In genomic region chr17:40075216-40076100, GRCh38 we compare ENCODE assay signal across 8 cellular contexts. TPM values are rescaled to one million over a fixed set of nuclear protein-coding genes. Genes with fewer than 3 reads are reported as not detected.
A peak's percentile ranks its signal among the peaks of the same experiment; 100 is the strongest.
DNase-seq lines count a peak whose midpoint lies in the region; ATAC-seq and TF ChIP-seq lines count a peak whose summit lies in the region.

No MANE protein-coding gene starts in this region.

- no peak overlapping the region for H2AFZ ChIP-seq in hepatocyte

- H3K36me3 ChIP-seq in hepatocyte (replicated peaks; ENCODE audit: insufficient read depth, low read depth): no peaks in the 10 kb centered on the region
- peaks cover 13 to 45% (median 25%) of the 10 kb centered on the region in 4 donors for H3K36me3 ChIP-seq in sigmoid colon

- H3K9me3 ChIP-seq in hepatocyte (ENCODE audit: low read depth) (no peaks in the 10 kb centered on the region), sigmoid colon (no peaks in the 10 kb centered on the region)

- H3K27ac ChIP-seq in angular gyrus (ENCODE audit: low read depth, low read length) (peak overlapping the region; percentile 99), hepatocyte (peak overlapping the region; percentile 98), sigmoid colon (peak overlapping the region; percentile 96 to 99 (median 98))

- H3K4me1 ChIP-seq in hepatocyte (ENCODE audit: insufficient read depth): peaks cover 55% of the 10 kb centered on the region
- H3K4me1 ChIP-seq in sigmoid colon: peaks cover 0 to 75% (median 71%) of the 10 kb centered on the region in 4 donors

- H4K20me1 ChIP-seq in hepatocyte (ENCODE audit: insufficient read depth, poor library complexity, severe bottlenecking): peaks cover 3% of the 10 kb centered on the region

- H3K79me2 ChIP-seq in hepatocyte: peaks cover 52% of the 10 kb centered on the region

- 48% methylated on average over 15 of the region's 15 CpGs for WGBS in hepatocyte (ENCODE audit: low lambda C conversion rate, missing lambda C conversion rate)
- WGBS in sigmoid colon, 2 donors: 5 to 18% methylated on average over 15 of the region's 15 CpGs

- TF ChIP-seq CTCF in hepatocyte (IDR thresholded peaks at IDR 0.05; ENCODE audit: poor library complexity): peak; percentile 94
- peak; percentile 95 to 99 (median 98) for TF ChIP-seq CTCF in sigmoid colon (IDR thresholded peaks at IDR 0.05)

- peak overlapping the region; percentile 67 for H3K4me2 ChIP-seq in hepatocyte

- H3K27me3 ChIP-seq in hepatocyte: no peaks in the 10 kb centered on the region
- no peaks in the 10 kb centered on the region for H3K27me3 ChIP-seq in sigmoid colon

- intact Hi-C loops in sigmoid colon (cut with DNase I): loop anchor here (1.0 to 5.0 kb wide), 2 partner anchors 12 to 38 kb away; no protein-coding TSS in a partner anchor

- H3K4me3 ChIP-seq in hepatocyte (no peak overlapping the region), sigmoid colon (peak overlapping the region in 2 of 4 donors; percentile 27 to 28)

- no peaks in the 10 kb centered on the region for H3K9me2 ChIP-seq in hepatocyte (replicated peaks; ENCODE audit: insufficient read depth)

- peak in 2 of 4 donors; percentile 27 to 83 for TF ChIP-seq EP300 in sigmoid colon (IDR thresholded peaks at IDR 0.05)

- no peak for ATAC-seq in HG02642 (IDR thresholded peaks at IDR 0.05; ENCODE audit: poor library complexity, unreplicated experiment)
- no peak for ATAC-seq in HG02852 (IDR thresholded peaks at IDR 0.05; ENCODE audit: unreplicated experiment)

- peak; percentile 87 for DNase-seq in DMS79 (lab: John Stamatoyannopoulos, UW)
- peak; percentile 91 for DNase-seq in LHCN-M2 (ENCODE audit: low read depth)
- peak in 4 of 5 donors; percentile 47 to 64 (median 58) for DNase-seq in T-helper 1 cell
- peak; percentile 84 for DNase-seq in hepatocyte (ENCODE audit: low spot score)
- DNase-seq in sigmoid colon: peak; percentile 95

- no peak for TF ChIP-seq POLR2A in sigmoid colon (IDR thresholded peaks at IDR 0.05)

RNA-seq across cellular contexts. Expression of gene THRA, which starts 12.7 kb away (rescaled TPM):
- total RNA-seq in LHCN-M2 (2014; rRNA removed) (22.3 and 32.5 TPM in 2 replicates), hepatocyte (35.3 and 40.2 TPM in 2 replicates), sigmoid colon (10 to 100 TPM; 78.8 to 86.1 (median 83.8) TPM)
- polyA plus RNA-seq in LHCN-M2 (2012): 26.6 TPM
- polyA plus RNA-seq in hepatocyte (20.7 and 22.5 TPM in 2 replicates), sigmoid colon (10 to 100 TPM; 25.4 to 35.4 (median 25.8) TPM)

RNA-seq across cellular contexts. Expression of gene MED24, which starts 21.2 kb away (rescaled TPM):
- 52.9 and 65.1 TPM in 2 replicates for total RNA-seq in LHCN-M2 (2014; rRNA removed)
- polyA plus RNA-seq in LHCN-M2 (2012): 36.8 TPM
- total RNA-seq in hepatocyte: 55.7 and 66.8 TPM in 2 replicates
- polyA plus RNA-seq in hepatocyte: 69.8 and 69.9 TPM in 2 replicates
- total RNA-seq in sigmoid colon: 10 to 100 TPM; 27.3 to 64.8 (median 31.7) TPM
- polyA plus RNA-seq in sigmoid colon: 10 to 100 TPM; 19.2 to 83.0 (median 29.1) TPM

RNA-seq across cellular contexts. Expression of gene NR1D1, which starts 24.9 kb away (rescaled TPM):
- total RNA-seq in LHCN-M2 (2014; rRNA removed): 1.5 and 3.4 TPM in 2 replicates
- polyA plus RNA-seq in LHCN-M2 (2012): 3.6 TPM
- total RNA-seq in hepatocyte: 2.3 and 3.0 TPM in 2 replicates
- polyA plus RNA-seq in hepatocyte: 6.9 and 7.1 TPM in 2 replicates
- 10 to 100 TPM in 3 of 4 donors, 1 to 10 TPM in 1; 4.1 to 12.8 (median 11.9) TPM for total RNA-seq in sigmoid colon
- polyA plus RNA-seq in sigmoid colon: 10 to 100 TPM in 1 of 3 donors, 1 to 10 TPM in 2; 4.4 to 11.4 (median 8.1) TPM

RNA-seq across cellular contexts. Expression of gene MSL1, which starts 46.3 kb away (rescaled TPM):
- total RNA-seq in LHCN-M2 (2014; rRNA removed) (62.1 and 62.8 TPM in 2 replicates), hepatocyte (71.9 and 81.6 TPM in 2 replicates), sigmoid colon (10 to 100 TPM; 52.3 to 92.2 (median 58.0) TPM)
- 28.7 TPM for polyA plus RNA-seq in LHCN-M2 (2012)
- polyA plus RNA-seq in hepatocyte (26.7 and 31.4 TPM in 2 replicates), sigmoid colon (10 to 100 TPM; 29.4 to 63.5 (median 34.0) TPM)
